ENCODE assay signal across 2 cellular contexts in the genomic region with DNA sequence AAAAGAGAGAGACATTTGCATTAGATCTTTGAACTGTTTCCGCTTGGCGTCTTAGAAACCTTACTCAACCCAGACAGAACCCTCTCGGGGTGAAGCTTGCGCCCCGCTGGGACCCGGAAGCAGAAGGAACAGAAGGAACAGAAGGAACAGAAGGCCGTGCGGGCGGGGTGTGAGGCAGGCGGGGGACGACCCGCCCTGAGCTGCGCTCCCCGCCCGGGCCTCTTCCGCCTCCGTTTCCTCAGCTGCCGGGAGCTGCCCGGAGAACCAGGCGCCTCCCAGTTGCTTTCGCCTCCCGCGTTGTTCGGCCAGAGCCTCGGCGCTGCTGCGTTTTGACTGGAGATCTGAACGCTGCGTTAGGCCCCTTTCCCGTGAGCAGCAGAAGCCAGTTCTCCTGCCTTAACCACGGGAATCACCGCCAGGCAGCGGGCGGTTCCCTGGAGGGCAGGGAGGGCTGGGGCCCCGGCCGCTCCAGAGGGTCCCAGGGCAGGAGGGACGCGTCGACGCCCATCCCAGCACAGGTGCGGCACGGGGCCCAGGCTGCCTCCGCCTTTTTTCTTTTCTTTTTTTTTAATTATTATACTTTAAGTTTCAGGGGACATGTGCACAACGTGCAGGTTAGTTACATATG.
TF ChIP-seq lines count a peak whose summit lies in the region.

No MANE protein-coding gene starts in this region.

TF ChIP-seq in GM12878, 131 proteins besides CTCF, POLR2A, EP300 and RAD21 (continued from another document and continues in another):
- TF ChIP-seq, protein P1, sequence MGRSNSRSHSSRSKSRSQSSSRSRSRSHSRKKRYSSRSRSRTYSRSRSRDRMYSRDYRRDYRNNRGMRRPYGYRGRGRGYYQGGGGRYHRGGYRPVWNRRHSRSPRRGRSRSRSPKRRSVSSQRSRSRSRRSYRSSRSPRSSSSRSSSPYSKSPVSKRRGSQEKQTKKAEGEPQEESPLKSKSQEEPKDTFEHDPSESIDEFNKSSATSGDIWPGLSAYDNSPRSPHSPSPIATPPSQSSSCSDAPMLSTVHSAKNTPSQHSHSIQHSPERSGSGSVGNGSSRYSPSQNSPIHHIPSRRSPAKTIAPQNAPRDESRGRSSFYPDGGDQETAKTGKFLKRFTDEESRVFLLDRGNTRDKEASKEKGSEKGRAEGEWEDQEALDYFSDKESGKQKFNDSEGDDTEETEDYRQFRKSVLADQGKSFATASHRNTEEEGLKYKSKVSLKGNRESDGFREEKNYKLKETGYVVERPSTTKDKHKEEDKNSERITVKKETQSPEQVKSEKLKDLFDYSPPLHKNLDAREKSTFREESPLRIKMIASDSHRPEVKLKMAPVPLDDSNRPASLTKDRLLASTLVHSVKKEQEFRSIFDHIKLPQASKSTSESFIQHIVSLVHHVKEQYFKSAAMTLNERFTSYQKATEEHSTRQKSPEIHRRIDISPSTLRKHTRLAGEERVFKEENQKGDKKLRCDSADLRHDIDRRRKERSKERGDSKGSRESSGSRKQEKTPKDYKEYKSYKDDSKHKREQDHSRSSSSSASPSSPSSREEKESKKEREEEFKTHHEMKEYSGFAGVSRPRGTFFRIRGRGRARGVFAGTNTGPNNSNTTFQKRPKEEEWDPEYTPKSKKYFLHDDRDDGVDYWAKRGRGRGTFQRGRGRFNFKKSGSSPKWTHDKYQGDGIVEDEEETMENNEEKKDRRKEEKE (IDR thresholded peaks at IDR 0.05), result no peak
- TF ChIP-seq, protein P2, sequence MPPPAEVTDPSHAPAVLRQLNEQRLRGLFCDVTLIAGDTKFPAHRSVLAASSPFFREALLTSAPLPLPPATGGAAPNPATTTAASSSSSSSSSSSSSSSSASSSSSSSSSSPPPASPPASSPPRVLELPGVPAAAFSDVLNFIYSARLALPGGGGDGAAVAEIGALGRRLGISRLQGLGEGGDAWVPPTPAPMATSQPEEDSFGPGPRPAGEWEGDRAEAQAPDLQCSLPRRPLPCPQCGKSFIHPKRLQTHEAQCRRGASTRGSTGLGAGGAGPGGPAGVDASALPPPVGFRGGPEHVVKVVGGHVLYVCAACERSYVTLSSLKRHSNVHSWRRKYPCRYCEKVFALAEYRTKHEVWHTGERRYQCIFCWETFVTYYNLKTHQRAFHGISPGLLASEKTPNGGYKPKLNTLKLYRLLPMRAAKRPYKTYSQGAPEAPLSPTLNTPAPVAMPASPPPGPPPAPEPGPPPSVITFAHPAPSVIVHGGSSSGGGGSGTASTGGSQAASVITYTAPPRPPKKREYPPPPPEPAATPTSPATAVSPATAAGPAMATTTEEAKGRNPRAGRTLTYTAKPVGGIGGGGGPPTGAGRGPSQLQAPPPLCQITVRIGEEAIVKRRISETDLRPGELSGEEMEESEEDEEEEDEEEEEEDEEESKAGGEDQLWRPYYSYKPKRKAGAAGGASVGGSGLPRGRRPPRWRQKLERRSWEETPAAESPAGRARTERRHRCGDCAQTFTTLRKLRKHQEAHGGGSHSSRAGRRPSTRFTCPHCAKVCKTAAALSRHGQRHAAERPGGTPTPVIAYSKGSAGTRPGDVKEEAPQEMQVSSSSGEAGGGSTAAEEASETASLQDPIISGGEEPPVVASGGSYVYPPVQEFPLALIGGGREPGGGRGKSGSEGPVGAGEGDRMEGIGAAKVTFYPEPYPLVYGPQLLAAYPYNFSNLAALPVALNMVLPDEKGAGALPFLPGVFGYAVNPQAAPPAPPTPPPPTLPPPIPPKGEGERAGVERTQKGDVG (CRISPR knock-in tag; IDR thresholded peaks at IDR 0.05), result no peak
- peak; percentile 74 for TF ChIP-seq NR2C1 (IDR thresholded peaks at IDR 0.05)
- no peak for TF ChIP-seq TCF7 (IDR thresholded peaks at IDR 0.05; ENCODE audit: borderline replicate concordance)
- 0 out of 2 replicates have a peak, but pooled peaks have one; percentile 26 for TF ChIP-seq IKZF1 (conservative IDR thresholded peaks at IDR 0.05)
- TF ChIP-seq GABPA (IDR thresholded peaks at IDR 0.05; ENCODE audit: low read depth), result no peak
- TF ChIP-seq, protein P3, sequence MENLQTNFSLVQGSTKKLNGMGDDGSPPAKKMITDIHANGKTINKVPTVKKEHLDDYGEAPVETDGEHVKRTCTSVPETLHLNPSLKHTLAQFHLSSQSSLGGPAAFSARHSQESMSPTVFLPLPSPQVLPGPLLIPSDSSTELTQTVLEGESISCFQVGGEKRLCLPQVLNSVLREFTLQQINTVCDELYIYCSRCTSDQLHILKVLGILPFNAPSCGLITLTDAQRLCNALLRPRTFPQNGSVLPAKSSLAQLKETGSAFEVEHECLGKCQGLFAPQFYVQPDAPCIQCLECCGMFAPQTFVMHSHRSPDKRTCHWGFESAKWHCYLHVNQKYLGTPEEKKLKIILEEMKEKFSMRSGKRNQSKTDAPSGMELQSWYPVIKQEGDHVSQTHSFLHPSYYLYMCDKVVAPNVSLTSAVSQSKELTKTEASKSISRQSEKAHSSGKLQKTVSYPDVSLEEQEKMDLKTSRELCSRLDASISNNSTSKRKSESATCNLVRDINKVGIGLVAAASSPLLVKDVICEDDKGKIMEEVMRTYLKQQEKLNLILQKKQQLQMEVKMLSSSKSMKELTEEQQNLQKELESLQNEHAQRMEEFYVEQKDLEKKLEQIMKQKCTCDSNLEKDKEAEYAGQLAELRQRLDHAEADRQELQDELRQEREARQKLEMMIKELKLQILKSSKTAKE (IDR thresholded peaks at IDR 0.05; ENCODE audit: low read depth, poor library complexity, severe bottlenecking), result no peak
- peak in 1 of 2 experiments; percentile 8; a peak in 1 of 4 replicates for TF ChIP-seq BHLHE40 (IDR thresholded peaks at IDR 0.05; ENCODE audit: borderline replicate concordance in 1 of 2, low read depth in 2 of 2, low read length in 1 of 2)

TF ChIP-seq in SK-N-SH treated with all-trans-retinoic acid at 6 μM for 48 hours, 23 proteins besides CTCF, POLR2A, EP300 and RAD21 (continued from another document):
- TF ChIP-seq, protein P4, sequence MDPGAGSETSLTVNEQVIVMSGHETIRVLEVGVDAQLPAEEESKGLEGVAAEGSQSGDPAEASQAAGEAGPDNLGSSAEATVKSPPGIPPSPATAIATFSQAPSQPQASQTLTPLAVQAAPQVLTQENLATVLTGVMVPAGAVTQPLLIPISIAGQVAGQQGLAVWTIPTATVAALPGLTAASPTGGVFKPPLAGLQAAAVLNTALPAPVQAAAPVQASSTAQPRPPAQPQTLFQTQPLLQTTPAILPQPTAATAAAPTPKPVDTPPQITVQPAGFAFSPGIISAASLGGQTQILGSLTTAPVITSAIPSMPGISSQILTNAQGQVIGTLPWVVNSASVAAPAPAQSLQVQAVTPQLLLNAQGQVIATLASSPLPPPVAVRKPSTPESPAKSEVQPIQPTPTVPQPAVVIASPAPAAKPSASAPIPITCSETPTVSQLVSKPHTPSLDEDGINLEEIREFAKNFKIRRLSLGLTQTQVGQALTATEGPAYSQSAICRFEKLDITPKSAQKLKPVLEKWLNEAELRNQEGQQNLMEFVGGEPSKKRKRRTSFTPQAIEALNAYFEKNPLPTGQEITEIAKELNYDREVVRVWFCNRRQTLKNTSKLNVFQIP (CRISPR knock-in tag; IDR thresholded peaks at IDR 0.05; ENCODE audit: borderline replicate concordance, low read depth), result no peak
- TF ChIP-seq OSR1 (CRISPR knock-in tag; IDR thresholded peaks at IDR 0.05) (no peak), ZFP3 (CRISPR knock-in tag; IDR thresholded peaks at IDR 0.05) (no peak), TCF4 (CRISPR knock-in tag; IDR thresholded peaks at IDR 0.05; ENCODE audit: borderline replicate concordance) (no peak), SNAI2 (CRISPR knock-in tag; IDR thresholded peaks at IDR 0.05) (no peak), ZC3H10 (CRISPR knock-in tag; IDR thresholded peaks at IDR 0.05) (no peak), ZNF565 (CRISPR knock-in tag; conservative IDR thresholded peaks at IDR 0.05; ENCODE audit: low read depth) (no peak)
- TF ChIP-seq, protein P5, sequence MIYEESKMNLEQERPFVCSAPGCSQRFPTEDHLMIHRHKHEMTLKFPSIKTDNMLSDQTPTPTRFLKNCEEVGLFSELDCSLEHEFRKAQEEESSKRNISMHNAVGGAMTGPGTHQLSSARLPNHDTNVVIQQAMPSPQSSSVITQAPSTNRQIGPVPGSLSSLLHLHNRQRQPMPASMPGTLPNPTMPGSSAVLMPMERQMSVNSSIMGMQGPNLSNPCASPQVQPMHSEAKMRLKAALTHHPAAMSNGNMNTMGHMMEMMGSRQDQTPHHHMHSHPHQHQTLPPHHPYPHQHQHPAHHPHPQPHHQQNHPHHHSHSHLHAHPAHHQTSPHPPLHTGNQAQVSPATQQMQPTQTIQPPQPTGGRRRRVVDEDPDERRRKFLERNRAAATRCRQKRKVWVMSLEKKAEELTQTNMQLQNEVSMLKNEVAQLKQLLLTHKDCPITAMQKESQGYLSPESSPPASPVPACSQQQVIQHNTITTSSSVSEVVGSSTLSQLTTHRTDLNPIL (CRISPR knock-in tag; IDR thresholded peaks at IDR 0.05; ENCODE audit: low read depth), result no peak
